Comparison of ENCODE assay signal across 19 cellular contexts in the genomic region with DNA sequence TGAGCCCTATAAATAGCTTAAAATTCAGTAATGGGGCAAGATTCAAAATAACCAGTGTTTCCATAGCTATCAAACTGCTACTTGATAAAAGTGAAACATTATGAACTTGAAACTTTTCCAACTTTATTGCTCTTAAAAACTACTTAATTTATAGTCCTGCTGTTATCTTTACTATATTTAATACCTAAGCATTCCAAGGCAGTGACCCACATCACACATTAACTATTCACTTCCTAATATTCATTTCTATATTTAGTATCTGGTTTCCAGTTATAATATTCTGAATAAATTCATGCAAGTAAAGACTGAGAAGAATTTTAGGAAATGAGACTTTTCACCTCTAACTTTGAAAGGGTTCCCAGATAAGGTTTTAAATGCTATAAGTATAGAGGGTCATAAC.
DNase-seq lines count a peak whose midpoint lies in the region; ATAC-seq, FAIRE-seq and TF ChIP-seq lines count a peak whose summit lies in the region.
"Had no signal": no experiment of that assay in that cellular context is flagged by ENCODE, and none has a peak within 500 bp of the region (broad histone marks: within the 10 kb centered on the region; RNA-seq: fewer than 3 reads in every experiment).

No MANE protein-coding gene starts in this region.

- intact Hi-C loops in esophagus squamous epithelium (cut with DNase I) (no loop called here), gastrocnemius medialis (cut with DNase I; ENCODE audit: low total_unique reads) (no loop called here)

- TF ChIP-seq POLR2A in A549 (IDR thresholded peaks at IDR 0.05; ENCODE audit: low read length), result no peak
- TF ChIP-seq POLR2A in esophagus squamous epithelium (IDR thresholded peaks at IDR 0.05), result no peak
- no peak for TF ChIP-seq POLR2A in gastrocnemius medialis (IDR thresholded peaks at IDR 0.05)

- ATAC-seq in A549, result no peak
- no peak for ATAC-seq in gastrocnemius medialis
- no peak for ATAC-seq in HG02642 (IDR thresholded peaks at IDR 0.05; ENCODE audit: poor library complexity, unreplicated experiment)
- ATAC-seq in GM21367 (IDR thresholded peaks at IDR 0.05; ENCODE audit: unreplicated experiment), result no peak
- ATAC-seq: left lobe of liver; stimulated activated memory B cell treated with anti-CD40 and anti-IgM and Interleukin-4, amounts not matched to agents 10 μg/mL and 1 μg/mL and 100 μg/mL, for 72 hours had no signal

- H3K4me3 ChIP-seq in A549 (no peak overlapping the region), Karpas-422 (ENCODE audit: low read length) (no peak overlapping the region), esophagus squamous epithelium (no peak overlapping the region), gastrocnemius medialis (peak overlapping the region in 1 of 4 donors; percentile 3)
- H3K4me3 ChIP-seq: vagina had no signal

- H3K9me2 ChIP-seq in Karpas-422 (replicated peaks; ENCODE audit: insufficient read depth, low read length), result no peaks in the 10 kb centered on the region

- peaks cover 64% of the 10 kb centered on the region for H3K4me1 ChIP-seq in A549
- peaks cover 14% of the 10 kb centered on the region for H3K4me1 ChIP-seq in Karpas-422 (ENCODE audit: low read length)
- peaks cover 0 to 41% (median 7%) of the 10 kb centered on the region in 3 donors for H3K4me1 ChIP-seq in esophagus squamous epithelium
- peaks cover 62 to 77% of the 10 kb centered on the region in 2 donors for H3K4me1 ChIP-seq in gastrocnemius medialis
- H3K4me1 ChIP-seq: parathyroid adenoma had no signal

- no peak overlapping the region for H2AFZ ChIP-seq in Karpas-422 (ENCODE audit: low read length)
- H2AFZ ChIP-seq: parathyroid adenoma had no signal

- no peak overlapping the region for H3K27ac ChIP-seq in A549
- no peak overlapping the region for H3K27ac ChIP-seq in Karpas-422 (ENCODE audit: low read length)
- H3K27ac ChIP-seq in esophagus squamous epithelium, result peak overlapping the region in 3 of 4 donors; percentile 31 to 70 (median 62)
- H3K27ac ChIP-seq in gastrocnemius medialis, result peak overlapping the region; percentile 79 to 92 (median 88)
- H3K27ac ChIP-seq in RWPE1, result no peak overlapping the region
- H3K27ac ChIP-seq: parathyroid adenoma, vagina had no signal

- FAIRE-seq in A549 (lab: Jason Lieb, UNC), result peak; percentile 87
- FAIRE-seq: GM19239 had no signal

- POLR2A ChIA-PET in A549 (lab: Yijun Ruan, JAX) (no interaction called here), RWPE1 (lab: Yijun Ruan, JAX; ENCODE audit: low non-redundant PET) (no interaction called here)

- H3K79me2 ChIP-seq in Karpas-422 (ENCODE audit: low read length), result no peaks in the 10 kb centered on the region
- H3K79me2 ChIP-seq: parathyroid adenoma had no signal

- H3K9me3 ChIP-seq in A549 (no peaks in the 10 kb centered on the region), Karpas-422 (ENCODE audit: low read length) (no peaks in the 10 kb centered on the region), esophagus squamous epithelium (no peaks in the 10 kb centered on the region), gastrocnemius medialis (no peaks in the 10 kb centered on the region)
- H3K9me3 ChIP-seq: vagina had no signal

- DNase-seq in A549 (ENCODE audit: low read depth in 1 of 2, low spot score in 1 of 2) (no peak), Karpas-422 (peak; percentile 27), esophagus squamous epithelium (lab: John Stamatoyannopoulos, UW) (no peak), gastrocnemius medialis (no peak), RWPE1 (ENCODE audit: low spot score) (no peak)
- DNase-seq in activated CD4-positive, alpha-beta T cell treated with anti-CD3 and anti-CD28 coated beads for 4 hours, result no peak
- DNase-seq: CD4-positive, alpha-beta T cell; DND-41; NCI-H146; NK-92 treated with Interleukin-12 subunit alpha and Interleukin-12 subunit beta, amount 100 ng/mL, for 24 hours; SHP77; stimulated activated CD4-positive, alpha-beta T cell treated with anti-CD3 and anti-CD28 coated beads, Interleukin-12 subunit alpha, Interleukin-12 subunit beta, amount 100 ng/mL, for 4 hours had no signal

- in situ Hi-C loops in gastrocnemius medialis (cut with MboI; ENCODE audit: low sequenced_read_pairs in 4 of 4), result no loop called here

- H3K9ac ChIP-seq in Karpas-422 (ENCODE audit: low read length), result no peak overlapping the region
- H3K9ac ChIP-seq: parathyroid adenoma had no signal

- H3K36me3 ChIP-seq in Karpas-422 (ENCODE audit: insufficient read depth, low read length), result no peaks in the 10 kb centered on the region
- peaks cover 0 to 12% (median 0%) of the 10 kb centered on the region in 3 donors for H3K36me3 ChIP-seq in esophagus squamous epithelium
- no peaks in the 10 kb centered on the region for H3K36me3 ChIP-seq in gastrocnemius medialis
- H3K36me3 ChIP-seq: vagina had no signal

- H4K20me1 ChIP-seq in Karpas-422 (ENCODE audit: insufficient read depth, low read depth, low read length), result no peaks in the 10 kb centered on the region; the same call in 1 of the 2 replicates

- no peak for TF ChIP-seq EP300 in A549 (IDR thresholded peaks at IDR 0.05)

- H3K27me3 ChIP-seq in Karpas-422 (ENCODE audit: low read length), result no peaks in the 10 kb centered on the region
- no peaks in the 10 kb centered on the region for H3K27me3 ChIP-seq in esophagus squamous epithelium
- no peaks in the 10 kb centered on the region for H3K27me3 ChIP-seq in gastrocnemius medialis
- H3K27me3 ChIP-seq: vagina had no signal

- TF ChIP-seq CTCF in A549 (IDR thresholded peaks at IDR 0.05), result no peak
- no peak for TF ChIP-seq CTCF in esophagus squamous epithelium (IDR thresholded peaks at IDR 0.05)
- no peak for TF ChIP-seq CTCF in gastrocnemius medialis (IDR thresholded peaks at IDR 0.05 in 4 of 5, conservative IDR thresholded peaks at IDR 0.05 in 1 of 5)
- no peak for TF ChIP-seq CTCF in RWPE1 (conservative IDR thresholded peaks at IDR 0.05; ENCODE audit: low read depth)

- H3K4me2 ChIP-seq in A549 (peak overlapping the region; percentile 79), Karpas-422 (ENCODE audit: low read depth, low read length, poor library complexity, severe bottlenecking) (no peak overlapping the region)

- no peak for TF ChIP-seq RAD21 in A549 (conservative IDR thresholded peaks at IDR 0.05 in 1 of 2, IDR thresholded peaks at IDR 0.05 in 1 of 2)

- CTCF ChIA-PET in A549 (lab: Yijun Ruan, JAX), result interaction anchor here (1.1 to 2.7 kb wide), 3 partner anchors 81 to 176 kb away, joined by 3 to 8 read pairs (median 4); no protein-coding TSS in a partner anchor
- CTCF ChIA-PET in RWPE1 (lab: Yijun Ruan, JAX), result interaction anchor here (1.1 kb wide), 1 partner anchor 1105 kb away, joined by 3 read pairs; no protein-coding TSS in a partner anchor

TF ChIP-seq in A549, 52 proteins besides CTCF, POLR2A, EP300 and RAD21:
- TF ChIP-seq, protein P1, sequence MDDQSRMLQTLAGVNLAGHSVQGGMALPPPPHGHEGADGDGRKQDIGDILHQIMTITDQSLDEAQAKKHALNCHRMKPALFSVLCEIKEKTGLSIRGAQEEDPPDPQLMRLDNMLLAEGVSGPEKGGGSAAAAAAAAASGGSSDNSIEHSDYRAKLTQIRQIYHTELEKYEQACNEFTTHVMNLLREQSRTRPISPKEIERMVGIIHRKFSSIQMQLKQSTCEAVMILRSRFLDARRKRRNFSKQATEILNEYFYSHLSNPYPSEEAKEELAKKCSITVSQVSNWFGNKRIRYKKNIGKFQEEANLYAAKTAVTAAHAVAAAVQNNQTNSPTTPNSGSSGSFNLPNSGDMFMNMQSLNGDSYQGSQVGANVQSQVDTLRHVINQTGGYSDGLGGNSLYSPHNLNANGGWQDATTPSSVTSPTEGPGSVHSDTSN (IDR thresholded peaks at IDR 0.05), result no peak
TF ChIP-seq in A549: peak in this region for 0.

Comparison
In these comparisons a context has a peak if more than half of its experiments do, and no peak if none do; other contexts are left out.
1. H3K27ac ChIP-seq: peak in esophagus squamous epithelium (3 of 4) and gastrocnemius medialis (4 of 4); none in A549 (0 of 2), Karpas-422 (single experiment) and RWPE1 (single experiment).